8 cellular contexts compared by ENCODE assay signal in the genomic region with DNA sequence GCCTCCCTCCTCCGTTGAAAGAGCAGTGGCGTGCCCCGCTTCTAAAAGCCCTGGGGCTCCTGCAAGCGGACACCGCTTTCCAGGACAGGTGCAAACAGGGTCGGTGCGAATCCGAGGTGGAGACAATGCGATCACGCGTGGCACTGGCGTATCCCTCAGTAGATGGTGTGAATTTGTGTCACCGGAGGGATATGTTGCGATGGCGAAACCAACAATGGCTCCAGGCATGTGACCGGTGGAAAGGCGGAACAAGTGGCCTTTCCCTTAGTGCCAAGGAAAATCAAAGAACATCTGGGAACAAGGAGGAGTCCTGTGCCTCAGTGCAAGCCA.
DNase-seq lines count a peak whose midpoint lies in the region; ATAC-seq and TF ChIP-seq lines count a peak whose summit lies in the region.
"Not testable (repeated sequence)": the region's sequence is repeated elsewhere in the genome, so short reads cannot be mapped to it uniquely, and the experiment has no call there.

No MANE protein-coding gene starts in this region.

- not testable (repeated sequence) for H3F3A ChIP-seq in GM23338 (replicated peaks; ENCODE audit: low read depth)

- H3K9me2 ChIP-seq in GM23338 (ENCODE audit: insufficient read depth), result not testable (repeated sequence)

- peaks cover 57% of the 10 kb centered on the region for H3K27me3 Mint-ChIP-seq in GM23338 (ENCODE audit: insufficient read depth, low read depth, poor library complexity)
- H3K27me3 Mint-ChIP-seq in activated CD4-positive, alpha-beta memory T cell treated with anti-CD3 and anti-CD28 coated beads for 36 hours, result peaks cover 38% of the 10 kb centered on the region
- H3K27me3 Mint-ChIP-seq in naive thymus-derived CD8-positive, alpha-beta T cell, result peaks cover 19 to 50% (median 46%) of the 10 kb centered on the region in 5 donors

- peaks cover 20% of the 10 kb centered on the region for H3K4me1 Mint-ChIP-seq in GM23338
- H3K4me1 Mint-ChIP-seq in activated CD4-positive, alpha-beta memory T cell treated with anti-CD3 and anti-CD28 coated beads for 36 hours (ENCODE audit: low read depth), result peaks cover 19% of the 10 kb centered on the region
- H3K4me1 Mint-ChIP-seq in naive thymus-derived CD8-positive, alpha-beta T cell, result peaks cover 19 to 35% (median 30%) of the 10 kb centered on the region in 4 donors

- POLR2A ChIA-PET in activated CD4-positive, alpha-beta memory T cell treated with anti-CD3 and anti-CD28 coated beads for 36 hours (lab: Charles Lee); naive thymus-derived CD8-positive, alpha-beta T cell (lab: Charles Lee): not testable (repeated sequence)

- DNase-seq in GM23338 (ENCODE audit: low spot score); activated CD4-positive, alpha-beta memory T cell treated with anti-CD3 and anti-CD28 coated beads for 36 hours; brain microvascular endothelial cell; esophagus muscularis mucosa (ENCODE audit: extremely low spot score); naive thymus-derived CD8-positive, alpha-beta T cell; vagina (ENCODE audit: extremely low spot score in 2 of 2): not testable (repeated sequence)

- not testable (repeated sequence) for H3K27ac Mint-ChIP-seq in GM23338; activated CD4-positive, alpha-beta memory T cell treated with anti-CD3 and anti-CD28 coated beads for 36 hours
- peak overlapping the region in 1 of 10 donors; percentile 41 for H3K27ac Mint-ChIP-seq in naive thymus-derived CD8-positive, alpha-beta T cell

- H3K9ac ChIP-seq in skeletal muscle satellite cell (ENCODE audit: low read depth, low read length), result peak overlapping the region; percentile 45

- ATAC-seq in GM23338; naive thymus-derived CD8-positive, alpha-beta T cell: not testable (repeated sequence)

- H3K27ac ChIP-seq in GM23338 (ENCODE audit: low read depth); brain microvascular endothelial cell; esophagus muscularis mucosa (replicated peaks in 1 of 4); vagina: not testable (repeated sequence)

- not testable (repeated sequence) for H3K4me1 ChIP-seq in GM23338 (ENCODE audit: insufficient read depth); skeletal muscle satellite cell (ENCODE audit: control insufficient read depth, insufficient read depth, low read length)
- H3K4me1 ChIP-seq in esophagus muscularis mucosa, result peaks cover 23 to 40% (median 37%) of the 10 kb centered on the region in 4 donors
- H3K4me1 ChIP-seq in vagina, result peaks cover 19% of the 10 kb centered on the region

- not testable (repeated sequence) for H3K36me3 Mint-ChIP-seq in GM23338 (ENCODE audit: low read depth); activated CD4-positive, alpha-beta memory T cell treated with anti-CD3 and anti-CD28 coated beads for 36 hours; naive thymus-derived CD8-positive, alpha-beta T cell

- H3K36me3 ChIP-seq in GM23338 (ENCODE audit: insufficient read depth); brain microvascular endothelial cell (replicated peaks); esophagus muscularis mucosa; skeletal muscle satellite cell (ENCODE audit: insufficient read depth, low read length); vagina: not testable (repeated sequence)

- H3K4me3 ChIP-seq in GM23338 (peak overlapping the region; percentile 81), brain microvascular endothelial cell (ENCODE audit: low read depth, low read length) (peak overlapping the region; percentile 52), esophagus muscularis mucosa (peak overlapping the region; percentile 53 to 64 (median 56)), iPS-18c (ENCODE audit: insufficient read depth, low read depth, low read length) (peak overlapping the region; percentile 48), skeletal muscle satellite cell (ENCODE audit: low read length) (peak overlapping the region; percentile 73), vagina (peak overlapping the region; percentile 25 to 47)

- TF ChIP-seq POLR2A in esophagus muscularis mucosa (IDR thresholded peaks at IDR 0.05; ENCODE audit: low read depth); vagina (IDR thresholded peaks at IDR 0.05): not testable (repeated sequence)

- H3K4me3 Mint-ChIP-seq in GM23338, result peak overlapping the region; percentile 74
- peak overlapping the region; percentile 16 for H3K4me3 Mint-ChIP-seq in activated CD4-positive, alpha-beta memory T cell treated with anti-CD3 and anti-CD28 coated beads for 36 hours
- H3K4me3 Mint-ChIP-seq in naive thymus-derived CD8-positive, alpha-beta T cell, result peak overlapping the region; percentile 52 to 82 (median 68)

- 45% methylated on average over 11 of the region's 17 CpGs for WGBS in esophagus muscularis mucosa

- not testable (repeated sequence) for H3K9me3 Mint-ChIP-seq in GM23338; activated CD4-positive, alpha-beta memory T cell treated with anti-CD3 and anti-CD28 coated beads for 36 hours; naive thymus-derived CD8-positive, alpha-beta T cell

- not testable (repeated sequence) for H3K9me3 ChIP-seq in esophagus muscularis mucosa; iPS-18c (ENCODE audit: control insufficient read depth, insufficient read depth, low read length); skeletal muscle satellite cell (replicated peaks; ENCODE audit: low read length); vagina

- not testable (repeated sequence) for H4K20me1 ChIP-seq in GM23338 (replicated peaks; ENCODE audit: insufficient read depth)

- not testable (repeated sequence) for TF ChIP-seq CTCF in GM23338 (conservative IDR thresholded peaks at IDR 0.05; ENCODE audit: low read depth in 2 of 2); brain microvascular endothelial cell (IDR thresholded peaks at IDR 0.05; ENCODE audit: low read depth, low read length, missing control alignments); esophagus muscularis mucosa (IDR thresholded peaks at IDR 0.05); vagina (IDR thresholded peaks at IDR 0.05)

- intact Hi-C loops in activated CD4-positive, alpha-beta memory T cell treated with anti-CD3 and anti-CD28 coated beads for 36 hours (cut with micrococcal nuclease); esophagus muscularis mucosa (cut with DNase I); vagina (cut with DNase I): not testable (repeated sequence)

- H3K27me3 ChIP-seq in GM23338 (ENCODE audit: insufficient read depth) (peaks cover 65% of the 10 kb centered on the region), skeletal muscle satellite cell (ENCODE audit: control insufficient read depth, insufficient read depth, low read length) (peaks cover 15% of the 10 kb centered on the region)
- not testable (repeated sequence) for H3K27me3 ChIP-seq in brain microvascular endothelial cell (replicated peaks); esophagus muscularis mucosa; vagina

- TF ChIP-seq EP300 in esophagus muscularis mucosa (IDR thresholded peaks at IDR 0.05), result not testable (repeated sequence)

- H3K4me2 ChIP-seq in GM23338 (peak overlapping the region; percentile 98), skeletal muscle satellite cell (ENCODE audit: low read length) (peak overlapping the region; percentile 98)

- H3K79me2 ChIP-seq in GM23338 (replicated peaks; ENCODE audit: insufficient read depth), result not testable (repeated sequence)

- CTCF ChIA-PET in activated CD4-positive, alpha-beta memory T cell treated with anti-CD3 and anti-CD28 coated beads for 36 hours (lab: Charles Lee), result not testable (repeated sequence)

- in situ Hi-C loops in brain microvascular endothelial cell (cut with HindIII; ENCODE audit: low pct_ligation_motif_present, low sequenced_read_pairs), result not testable (repeated sequence)

- peak overlapping the region; percentile 99 for H2AFZ ChIP-seq in GM23338

Comparison
In these comparisons a context has a peak if more than half of its experiments do, and no peak if none do; other contexts are left out.
1. H3K4me3 Mint-ChIP-seq: peak in every context shown above with its lines; median percentile 74 in GM23338; 68 in naive thymus-derived CD8-positive, alpha-beta T cell; 16 in activated CD4-positive, alpha-beta memory T cell treated with anti-CD3 and anti-CD28 coated beads for 36 hours.